Comparison of ENCODE assay signal across 1 cellular context in the genomic region with DNA sequence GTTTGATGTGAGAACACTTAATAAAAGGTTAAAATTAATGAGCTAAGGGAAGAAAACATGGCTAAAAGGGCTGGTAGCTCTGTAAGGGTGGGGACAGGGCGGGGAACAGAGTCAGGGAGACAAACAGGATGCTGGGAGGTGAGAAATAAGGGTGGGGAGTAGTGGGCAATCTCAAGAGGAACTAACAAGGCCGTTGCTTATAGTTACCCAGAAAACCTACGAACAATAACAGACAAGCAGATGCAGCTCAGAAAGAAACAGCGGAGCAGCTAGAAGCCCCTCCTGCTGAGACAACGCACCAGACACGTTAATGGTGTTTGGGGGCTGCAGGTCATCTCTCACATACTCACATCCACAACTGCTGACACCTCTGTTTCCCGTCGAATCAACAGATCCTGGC.
TF ChIP-seq lines count a peak whose summit lies in the region.

No MANE protein-coding gene starts in this region.

TF ChIP-seq in K562, 482 proteins besides CTCF, POLR2A, EP300 and RAD21 (continued from another document):
- no peak for TF ChIP-seq KLF13 (tag; IDR thresholded peaks at IDR 0.05; ENCODE audit: borderline replicate concordance, low read depth)
